ENCODE assay signal across 14 cellular contexts in the genomic region with DNA sequence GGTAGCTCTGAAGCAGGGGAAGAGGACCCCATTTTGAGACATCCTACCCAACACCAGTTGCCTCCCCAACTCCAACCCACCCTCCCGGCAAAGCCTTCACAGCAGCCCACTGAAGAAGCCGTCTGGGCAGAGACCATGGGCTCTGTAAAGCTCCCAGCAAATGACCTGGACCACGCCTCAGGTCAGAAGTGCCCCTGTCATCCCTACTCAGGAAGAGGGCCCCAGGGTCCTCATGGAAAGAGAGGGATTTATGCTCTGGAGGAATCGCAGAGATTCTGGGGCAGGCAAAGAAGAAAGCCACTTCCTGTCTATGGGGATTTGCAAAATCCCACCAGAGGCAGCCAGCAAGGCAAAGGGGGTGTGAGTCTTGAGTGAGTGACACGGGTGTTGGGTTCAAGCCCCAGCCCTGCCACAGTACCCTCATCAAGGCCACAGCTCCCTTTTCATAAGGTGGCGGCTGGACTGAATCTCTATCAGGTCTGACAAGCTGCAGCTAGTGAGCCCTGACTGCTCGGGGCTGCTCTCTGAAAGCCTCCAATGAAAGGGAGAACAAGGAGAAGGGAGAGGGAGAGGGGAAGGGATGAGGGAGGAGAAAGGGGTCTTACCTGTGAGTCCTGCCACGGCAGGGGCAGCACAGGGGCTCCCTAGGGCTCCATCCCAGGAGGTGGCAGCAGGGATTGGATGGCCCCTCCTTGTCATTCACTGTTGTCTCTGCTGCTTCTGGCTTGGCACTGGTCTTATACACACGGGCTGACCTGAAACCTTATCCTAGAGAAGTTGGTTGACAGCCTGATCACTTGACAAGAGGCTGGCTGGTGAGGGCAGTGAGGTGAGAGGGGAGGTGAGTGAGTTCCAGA. TPM values are rescaled to one million over a fixed set of nuclear protein-coding genes. Genes with fewer than 3 reads are reported as not detected.
A peak's percentile ranks its signal among the peaks of the same experiment; 100 is the strongest.
DNase-seq lines count a peak whose midpoint lies in the region; ATAC-seq, FAIRE-seq and TF ChIP-seq lines count a peak whose summit lies in the region.
"Had no signal": no experiment of that assay in that cellular context is flagged by ENCODE, and none has a peak within 500 bp of the region (broad histone marks: within the 10 kb centered on the region; RNA-seq: fewer than 3 reads in every experiment).

Gene UCP3, minus strand, starts transcription at position 713 of the 857 bp plus-strand sequence. CDS start 2,043 bp downstream, outside the sequence.

- H3K9me3 ChIP-seq in CD8-positive, alpha-beta T cell (ENCODE audit: low read length): no peaks in the 10 kb centered on the region
- H3K9me3 ChIP-seq in GM12878 (replicated peaks; ENCODE audit: control insufficient read depth, insufficient read depth, low read length): no peaks in the 10 kb centered on the region
- H3K9me3 ChIP-seq in naive thymus-derived CD4-positive, alpha-beta T cell (ENCODE audit: control insufficient read depth in 2 of 3, low read length in 3 of 3): no peaks in the 10 kb centered on the region
- H3K9me3 ChIP-seq: Caco-2 had no signal

- H3K27ac ChIP-seq in CD8-positive, alpha-beta T cell (ENCODE audit: low read depth, low read length): no peak within 1 kb of the TSS
- no peak within 1 kb of the TSS for H3K27ac ChIP-seq in GM12878 (ENCODE audit: control insufficient read depth, insufficient read depth)
- H3K27ac ChIP-seq in naive thymus-derived CD4-positive, alpha-beta T cell (ENCODE audit: low read depth, low read length): peak within 1 kb of the TSS; percentile 61

- intact Hi-C loops in CD8-positive, alpha-beta T cell (cut with DNase I, micrococcal nuclease): no loop called here
- intact Hi-C loops in GM12878 (cut with micrococcal nuclease; ENCODE audit: unreplicated experiment): no loop called here
- intact Hi-C loops in naive thymus-derived CD4-positive, alpha-beta T cell (cut with micrococcal nuclease): no loop called here

- in situ Hi-C loops in GM12878 (cut with MboI): no loop called here

- peaks cover 100% of the 10 kb centered on the region for H3K4me1 ChIP-seq in CD8-positive, alpha-beta T cell (ENCODE audit: insufficient read depth, low read length)
- H3K4me1 ChIP-seq in GM12878 (ENCODE audit: control insufficient read depth, insufficient read depth, low read length): peaks cover 27% of the 10 kb centered on the region
- peaks cover 95 to 96% of the 10 kb centered on the region in 2 donors for H3K4me1 ChIP-seq in naive thymus-derived CD4-positive, alpha-beta T cell (ENCODE audit: control insufficient read depth in 2 of 2, insufficient read depth in 2 of 2, low read length in 2 of 2)

- TF ChIP-seq CTCF in CD8-positive, alpha-beta T cell (IDR thresholded peaks at IDR 0.05): no peak
- TF ChIP-seq CTCF in GM12878 (IDR thresholded peaks at IDR 0.05 in 2 of 3, conservative IDR thresholded peaks at IDR 0.05 in 1 of 3; ENCODE audit: control insufficient read depth in 2 of 3, extremely low read depth in 1 of 3, insufficient read depth in 1 of 3, low read depth in 3 of 3, low read length in 3 of 3) (no peak), foreskin fibroblast (IDR thresholded peaks at IDR 0.05; ENCODE audit: low read depth, low read length) (no peak)

- WGBS in GM12878 (ENCODE audit: insufficient coverage, insufficient replicate concordance, low lambda C conversion rate, missing lambda C conversion rate): 63% methylated on average over 9 of the region's 9 CpGs

- TF ChIP-seq RAD21 in GM12878 (IDR thresholded peaks at IDR 0.05; ENCODE audit: insufficient read depth, low read depth, low read length): no peak

- SMC1A ChIA-PET in GM12878 (lab: Charles Lee; ENCODE audit: uncharacterized antibody, unreplicated experiment): interaction anchor here (0.9 kb wide), 1 partner anchor 45 kb away, joined by 3 read pairs; no protein-coding TSS in a partner anchor

- H3K4me3 Mint-ChIP-seq in CD8-positive, alpha-beta T cell: peak within 1 kb of the TSS; percentile 35
- H3K4me3 Mint-ChIP-seq in naive thymus-derived CD4-positive, alpha-beta T cell: peak within 1 kb of the TSS in 8 of 10 donors; percentile 23 to 76 (median 60)

- H3K27me3 Mint-ChIP-seq in CD8-positive, alpha-beta T cell (ENCODE audit: low read depth): no peaks in the 10 kb centered on the region
- no peaks in the 10 kb centered on the region for H3K27me3 Mint-ChIP-seq in naive thymus-derived CD4-positive, alpha-beta T cell

- no peak within 1 kb of the TSS for H3K4me3 ChIP-seq in CD8-positive, alpha-beta T cell (ENCODE audit: low read depth, low read length)
- no peak within 1 kb of the TSS for H3K4me3 ChIP-seq in GM12878
- H3K4me3 ChIP-seq in naive thymus-derived CD4-positive, alpha-beta T cell (ENCODE audit: low read length): no peak within 1 kb of the TSS
- H3K4me3 ChIP-seq in foreskin fibroblast (ENCODE audit: low read depth in 1 of 2, low read length in 2 of 2): no peak within 1 kb of the TSS

- no peak within 1 kb of the TSS for H3K9ac ChIP-seq in GM12878 (ENCODE audit: control insufficient read depth, insufficient read depth, low read length)

- POLR2A ChIA-PET in CD8-positive, alpha-beta T cell (lab: Charles Lee): interaction anchor here (1.6 to 15.6 kb wide), 3 partner anchors 10 to 32 kb away, joined by 3 to 428 read pairs (median 5); partner anchors contain the start of gene UCP2
- POLR2A ChIA-PET in GM12878 (lab: Charles Lee): interaction anchor here (0.5 to 0.7 kb wide), 2 partner anchors 10 to 46 kb away, joined by 3 to 4 read pairs; no protein-coding TSS in a partner anchor
- POLR2A ChIA-PET in naive thymus-derived CD4-positive, alpha-beta T cell (lab: Charles Lee): interaction anchor here (0.7 to 13.4 kb wide), 5 partner anchors 13 to 43 kb away, joined by 4 to 237 read pairs (median 21); partner anchors contain the start of gene UCP2

- no peaks in the 10 kb centered on the region for H3K79me2 ChIP-seq in GM12878 (ENCODE audit: control insufficient read depth, insufficient read depth, low read length)

- no peak for ATAC-seq in CD8-positive, alpha-beta T cell
- no peak for ATAC-seq in GM12878
- ATAC-seq in naive thymus-derived CD4-positive, alpha-beta T cell: no peak
- no peak for ATAC-seq in HG02852 (IDR thresholded peaks at IDR 0.05; ENCODE audit: unreplicated experiment)
- no peak for ATAC-seq in GM21381 (IDR thresholded peaks at IDR 0.05; ENCODE audit: unreplicated experiment)
- ATAC-seq: HCT116, PC-3 had no signal

- TF ChIP-seq EP300 in GM12878 (IDR thresholded peaks at IDR 0.05; ENCODE audit: borderline replicate concordance in 1 of 2, control insufficient read depth in 1 of 2, low read depth in 2 of 2, low read length in 2 of 2): no peak

- no peaks in the 10 kb centered on the region for H4K20me1 ChIP-seq in GM12878 (ENCODE audit: control insufficient read depth, insufficient read depth)

- no peak within 1 kb of the TSS for H3K4me2 ChIP-seq in GM12878 (ENCODE audit: control insufficient read depth, insufficient read depth)

- CTCF ChIA-PET in CD8-positive, alpha-beta T cell (lab: Charles Lee): interaction anchor here (0.7 to 1.8 kb wide), 6 partner anchors 10 to 45 kb away, joined by 3 to 6 read pairs (median 4); partner anchors contain the start of gene UCP2
- CTCF ChIA-PET in GM12878 (lab: Yijun Ruan, JAX): interaction anchor here (0.6 to 1.9 kb wide), 6 partner anchors 11 to 462 kb away, joined by 3 to 5 read pairs (median 4); no protein-coding TSS in a partner anchor
- CTCF ChIA-PET in naive thymus-derived CD4-positive, alpha-beta T cell (lab: Charles Lee): interaction anchor here (0.9 to 1.8 kb wide), 2 partner anchors 28 to 44 kb away, joined by 3 to 5 read pairs; no protein-coding TSS in a partner anchor

- H2AFZ ChIP-seq in GM12878 (ENCODE audit: control insufficient read depth, low read depth, low read length): no peak within 1 kb of the TSS

- FAIRE-seq in GM12878 (lab: Jason Lieb, UNC): no peak
- FAIRE-seq: bronchial epithelial cell had no signal

- no peaks in the 10 kb centered on the region for H3K36me3 ChIP-seq in CD8-positive, alpha-beta T cell (ENCODE audit: insufficient read depth, low read length)
- H3K36me3 ChIP-seq in GM12878 (ENCODE audit: control insufficient read depth in 2 of 2, insufficient read depth in 2 of 2, low read length in 1 of 2): peaks cover 0 to 1% of the 10 kb centered on the region in 2 experiments
- H3K36me3 ChIP-seq in naive thymus-derived CD4-positive, alpha-beta T cell (ENCODE audit: control insufficient read depth in 2 of 3, insufficient read depth in 3 of 3, low read length in 3 of 3): peaks cover 0 to under 1% (median 0%) of the 10 kb centered on the region in 3 experiments

- H3K36me3 Mint-ChIP-seq in CD8-positive, alpha-beta T cell: peaks cover 4% of the 10 kb centered on the region
- H3K36me3 Mint-ChIP-seq in naive thymus-derived CD4-positive, alpha-beta T cell: peaks cover 0 to 16% (median 0%) of the 10 kb centered on the region in 5 donors

- H3K9me3 Mint-ChIP-seq in CD8-positive, alpha-beta T cell: no peaks in the 10 kb centered on the region
- H3K9me3 Mint-ChIP-seq in naive thymus-derived CD4-positive, alpha-beta T cell: no peaks in the 10 kb centered on the region

- H3K27me3 ChIP-seq in CD8-positive, alpha-beta T cell (ENCODE audit: insufficient read depth, low read length): no peaks in the 10 kb centered on the region
- H3K27me3 ChIP-seq in GM12878 (replicated peaks in 1 of 2; ENCODE audit: control insufficient read depth in 2 of 2, insufficient read depth in 2 of 2, low read length in 1 of 2): no peaks in the 10 kb centered on the region
- no peaks in the 10 kb centered on the region for H3K27me3 ChIP-seq in naive thymus-derived CD4-positive, alpha-beta T cell (ENCODE audit: control insufficient read depth in 2 of 2, insufficient read depth in 2 of 2, low read length in 2 of 2)

- RAD21 ChIA-PET in GM12878 (lab: Charles Lee; ENCODE audit: unreplicated experiment): interaction anchor here (0.6 to 1.5 kb wide), 3 partner anchors 12 to 318 kb away, joined by 3 to 6 read pairs (median 5); no protein-coding TSS in a partner anchor

- no peak for TF ChIP-seq POLR2A in GM12878 (IDR thresholded peaks at IDR 0.05; ENCODE audit: low read depth, low read length)

- no peak for DNase-seq in CD8-positive, alpha-beta T cell
- DNase-seq in NCI-H2029 (lab: John Stamatoyannopoulos, UW) (peak; percentile 50), GM12878 (ENCODE audit: low read depth, low spot score) (no peak), NAMALWA (ENCODE audit: low spot score) (no peak), foreskin fibroblast (no peak)
- DNase-seq in naive thymus-derived CD4-positive, alpha-beta T cell: no peak
- DNase-seq: NCI-H2081; PC-3; stimulated activated naive CD4-positive, alpha-beta T cell had no signal

- H3K27ac Mint-ChIP-seq in CD8-positive, alpha-beta T cell: peak within 1 kb of the TSS; percentile 94
- H3K27ac Mint-ChIP-seq in naive thymus-derived CD4-positive, alpha-beta T cell: peak within 1 kb of the TSS; percentile 90 to 98 (median 94)

- peaks cover 91% of the 10 kb centered on the region for H3K4me1 Mint-ChIP-seq in CD8-positive, alpha-beta T cell (ENCODE audit: low read depth)
- peaks cover 51 to 99% (median 89%) of the 10 kb centered on the region in 7 donors for H3K4me1 Mint-ChIP-seq in naive thymus-derived CD4-positive, alpha-beta T cell

- no TSS peak for BruUV-seq in GM12878 (replicated peaks; lab: Mats Ljungman, UMichigan)

RNA-seq across cellular contexts. Expression of gene UCP3, which starts in this region (rescaled TPM):
- 1 to 10 TPM; 1.7 to 2.2 TPM for total RNA-seq in CD8-positive, alpha-beta T cell
- 4.5 and 7.8 TPM in 2 replicates for total RNA-seq in GM12878 (2013; cell fraction: nucleolus; rRNA removed)
- total RNA-seq in GM12878 (2014; rRNA removed) (0.71 and 1.4 TPM in 2 replicates), GM12878 (2014; rRNA removed; fragmentation: Illumina TruSeq; extraction: Trizol) (0.88 and 0.94 TPM in 2 replicates), GM12878 (2021) (1.1 and 1.6 TPM in 2 replicates)
- polyA plus RNA-seq in GM12878 (2011; ENCODE audit: low read depth): 0.58 TPM
- polyA plus RNA-seq in GM12878 (2011; rRNA removed) (0.53 and 1.2 TPM in 2 replicates), GM12878 (2014; fragmentation: Illumina TruSeq; extraction: Trizol) (0.14 and 0.94 TPM in 2 replicates), GM12878 (2014; fragmentation: Nextera tagmentation; extraction: Ambion mirVana) (under 1 TPM; 0.02 to 0.19 TPM), GM12878 (2014; rRNA removed) (1.5 and 1.9 TPM in 2 replicates), GM12878 (2016; fragmentation: Nextera tagmentation; extraction: Ambion mirVana) (under 1 TPM; 0.23 to 0.58 TPM)
- polyA plus RNA-seq in GM12878 (2011; cell fraction: cytosol; rRNA removed): 0.58 and 0.89 TPM in 2 replicates
- polyA plus RNA-seq in GM12878 (2011; cell fraction: nucleus; rRNA removed): 4.3 and 7.3 TPM in 2 replicates
- polyA plus RNA-seq in GM12878 (2012): 0.66 and 0.85 TPM in 2 replicates
- 0.66 and 2.3 TPM in 2 replicates for polyA minus RNA-seq in GM12878 (2011; rRNA and poly(A)+ RNA removed)
- polyA minus RNA-seq in GM12878 (2011; cell fraction: cytosol; rRNA and poly(A)+ RNA removed): 1.7 TPM in 1 of 2 replicates, not detected in the other
- polyA minus RNA-seq in GM12878 (2011; cell fraction: nucleus; rRNA and poly(A)+ RNA removed): 3.0 and 5.2 TPM in 2 replicates
- total RNA-seq in naive thymus-derived CD4-positive, alpha-beta T cell: 10 to 100 TPM in 1 of 5 experiments, 1 to 10 TPM in 4; 3.8 to 10.5 (median 6.6) TPM
- polyA plus RNA-seq in naive thymus-derived CD4-positive, alpha-beta T cell: under 1 TPM; 0.41 to 0.97 TPM
